In the genomic region with DNA sequence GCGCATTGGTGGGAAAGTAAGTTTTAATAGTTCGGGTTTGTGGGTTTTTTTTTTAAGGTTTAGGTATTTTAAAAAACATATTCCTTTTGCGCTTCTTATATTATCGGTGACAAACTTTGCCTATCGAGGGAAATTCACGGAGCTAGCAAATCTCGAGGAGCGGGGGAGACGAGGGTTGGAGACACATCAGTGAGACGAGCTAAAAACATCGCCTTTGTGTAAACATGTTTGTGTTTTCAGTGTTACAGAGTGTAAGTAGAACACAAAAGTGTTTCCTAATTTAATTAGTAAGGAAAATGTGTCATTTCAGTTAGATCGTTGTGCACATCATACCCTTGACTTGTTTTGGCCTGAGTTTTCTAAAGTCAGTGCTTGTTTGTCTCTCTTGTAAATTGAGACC, we compare ENCODE assay signal across 8 cellular contexts. TPM values are rescaled to one million over a fixed set of nuclear protein-coding genes. Genes with fewer than 3 reads are reported as not detected.
DNase-seq lines count a peak whose midpoint lies in the region; TF ChIP-seq lines count a peak whose summit lies in the region.
"Had no signal": no experiment of that assay in that cellular context is flagged by ENCODE, and none has a peak within 500 bp of the region (broad histone marks: within the 10 kb centered on the region; RNA-seq: fewer than 3 reads in every experiment).

No MANE protein-coding gene starts in this region.

- H3K9ac ChIP-seq in smooth muscle cell (ENCODE audit: low read depth): peak overlapping the region; percentile 97

- peaks cover 34% of the 10 kb centered on the region for H3K4me1 ChIP-seq in smooth muscle cell (ENCODE audit: low read depth)

- no peaks in the 10 kb centered on the region for H3K27me3 ChIP-seq in smooth muscle cell (ENCODE audit: low read depth)

- H3K9me3 Mint-ChIP-seq in HFFc6 (no peaks in the 10 kb centered on the region), glutamatergic neuron (ENCODE audit: unreplicated experiment) (no peaks in the 10 kb centered on the region)

- peak overlapping the region; percentile 92 for H3K4me3 ChIP-seq in WI38 (ENCODE audit: low read depth, low read length)
- H3K4me3 ChIP-seq in smooth muscle cell: peak overlapping the region; percentile 71

- H3K4me1 Mint-ChIP-seq in HFFc6 (ENCODE audit: low read depth) (peaks cover 45% of the 10 kb centered on the region), glutamatergic neuron (ENCODE audit: low read depth, unreplicated experiment) (peaks cover 3% of the 10 kb centered on the region)

- peak overlapping the region; percentile 96 for H3K4me3 Mint-ChIP-seq in HFFc6
- peak overlapping the region; percentile 89 for H3K4me3 Mint-ChIP-seq in glutamatergic neuron (ENCODE audit: unreplicated experiment)

- H3K36me3 Mint-ChIP-seq in HFFc6 (ENCODE audit: low read depth): peaks cover 32% of the 10 kb centered on the region
- no peaks in the 10 kb centered on the region for H3K36me3 Mint-ChIP-seq in glutamatergic neuron (ENCODE audit: unreplicated experiment)

- H4K20me1 ChIP-seq in smooth muscle cell (ENCODE audit: low read depth): peaks cover 51% of the 10 kb centered on the region

- peaks cover 18% of the 10 kb centered on the region for H3K36me3 ChIP-seq in smooth muscle cell (ENCODE audit: low read depth)

- no peaks in the 10 kb centered on the region for H3K9me3 ChIP-seq in smooth muscle cell (replicated peaks; ENCODE audit: low read depth)

- peaks cover 46% of the 10 kb centered on the region for H3K79me2 ChIP-seq in smooth muscle cell (ENCODE audit: low read depth)

- H3K27ac Mint-ChIP-seq in HFFc6: peak overlapping the region; percentile 99
- H3K27ac Mint-ChIP-seq in glutamatergic neuron (ENCODE audit: unreplicated experiment): peak overlapping the region; percentile 75

- TF ChIP-seq CTCF in HFFc6 (IDR thresholded peaks at IDR 0.05) (no peak), WI38 (IDR thresholded peaks at IDR 0.05; ENCODE audit: low read depth, low read length) (no peak), glutamatergic neuron (IDR thresholded peaks at IDR 0.05; ENCODE audit: partially characterized antibody, unreplicated experiment) (no peak), smooth muscle cell (IDR thresholded peaks at IDR 0.05; ENCODE audit: borderline replicate concordance, insufficient read depth, poor library complexity, severe bottlenecking) (no peak)

- DNase-seq in HFFc6 (no peak), glutamatergic neuron (no peak), smooth muscle cell (lab: John Stamatoyannopoulos, UW; ENCODE audit: unreplicated experiment) (no peak), LoVo (ENCODE audit: low spot score) (no peak), NCI-H1436 (lab: John Stamatoyannopoulos, UW) (no peak)
- no peak for DNase-seq in central memory CD4-positive, alpha-beta T cell
- DNase-seq: NCI-H1092 treated with DMSO at 0.1 percent for 48 hours had no signal

- H3K27ac ChIP-seq in smooth muscle cell (ENCODE audit: low read depth): peak overlapping the region; percentile 92

- 6% methylated on average over 12 of the region's 12 CpGs for WGBS in smooth muscle cell (ENCODE audit: low lambda C conversion rate)

- H3K4me2 ChIP-seq in smooth muscle cell: peak overlapping the region; percentile 91

- H3K27me3 Mint-ChIP-seq in HFFc6 (ENCODE audit: insufficient read depth) (peaks cover 2% of the 10 kb centered on the region; the same call in 1 of the 2 replicates), glutamatergic neuron (ENCODE audit: unreplicated experiment) (no peaks in the 10 kb centered on the region)

- H2AFZ ChIP-seq in smooth muscle cell (ENCODE audit: low read depth): no peak overlapping the region

- H3F3A ChIP-seq in smooth muscle cell (ENCODE audit: low read depth): peaks cover 27% of the 10 kb centered on the region

RNA-seq across cellular contexts. Expression of a gene that starts 0.9 kb away (rescaled TPM):
- 100 to 1,000 TPM; 637 to 736 (median 692) TPM for total RNA-seq in HFFc6 (2021; fragmentation: NEBNext Ultra II Directional; extraction: Animal tissue kit (Norgen Biotek cat#: 25700))
- total RNA-seq in glutamatergic neuron (ENCODE audit: unreplicated experiment) (347 TPM), smooth muscle cell (433 and 546 TPM in 2 replicates)
- polyA plus RNA-seq in smooth muscle cell: 409 and 460 TPM in 2 replicates

RNA-seq across cellular contexts. Expression of a gene that starts 50.6 kb away (rescaled TPM):
- 10 to 100 TPM; 40.0 to 50.0 (median 45.4) TPM for total RNA-seq in HFFc6 (2021; fragmentation: NEBNext Ultra II Directional; extraction: Animal tissue kit (Norgen Biotek cat#: 25700))
- total RNA-seq in glutamatergic neuron (ENCODE audit: unreplicated experiment) (2.8 TPM), smooth muscle cell (9.0 and 10.0 TPM in 2 replicates)
- 13.8 and 14.3 TPM in 2 replicates for polyA plus RNA-seq in smooth muscle cell
